ENCODE assay signal across 20 cellular contexts in the genomic region with DNA sequence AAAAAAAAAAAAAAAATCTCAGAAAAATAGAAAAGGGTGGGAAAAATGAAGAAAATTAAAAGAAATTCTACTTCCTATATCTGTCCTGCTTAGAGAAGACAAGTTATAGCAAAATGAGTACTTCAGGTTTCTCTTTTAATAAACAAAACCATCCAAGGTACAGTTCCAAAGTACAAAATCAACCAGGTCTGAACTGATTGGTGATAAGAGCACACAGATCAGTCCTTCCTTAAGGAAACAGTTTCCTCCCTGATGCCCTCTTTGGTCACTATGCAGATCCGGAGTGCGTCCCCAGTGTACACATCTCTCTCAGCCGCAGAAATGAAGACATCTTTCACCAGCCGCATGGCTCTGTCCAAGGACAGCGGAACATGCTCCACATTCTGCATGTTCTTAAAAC.
"Had no signal": no experiment of that assay in that cellular context is flagged by ENCODE, and none has a peak within 500 bp of the region (broad histone marks: within the 10 kb centered on the region; RNA-seq: fewer than 3 reads in every experiment).

No MANE protein-coding gene starts in this region.

- DNase-seq: activated CD4-positive, alpha-beta T cell treated with anti-CD3 and anti-CD28 coated beads for 4 hours; activated CD8-positive, alpha-beta memory T cell treated with anti-CD3 and anti-CD28 coated beads, Interleukin-2, amount 50 U/mL, for 4 hours; activated CD8-positive, alpha-beta T cell treated with anti-CD3 and anti-CD28 coated beads for 36 hours; brain microvascular endothelial cell; MG63; MV-4-11; NCI-H1105; NCI-H1436; NCI-H1694 treated with DMSO at 0.1 percent for 48 hours; NCI-H2029 treated with DMSO at 0.1 percent for 48 hours; NCI-H345; NCI-H510A; NCI-H526 treated with DMSO at 0.1 percent for 48 hours; PC-3; SHP77 had no signal

- H3K4me1 ChIP-seq: SJSA1 had no signal

- H3K27me3 ChIP-seq: brain microvascular endothelial cell, cardiac muscle cell, MG63, SJSA1 had no signal

- FAIRE-seq: RCC 7860 had no signal

- H3K27ac ChIP-seq: brain microvascular endothelial cell, cardiac muscle cell, SJSA1 had no signal

- H3K4me3 ChIP-seq: cardiac muscle cell, MG63, SJSA1 had no signal

- ATAC-seq: activated CD4-positive, CD25-positive, alpha-beta regulatory T cell treated with anti-CD3 and anti-CD28 coated beads, Interleukin-2, amount 50 U/mL, for 24 hours; activated CD8-positive, alpha-beta T cell treated with anti-CD3 and anti-CD28 coated beads for 36 hours; activated naive CD4-positive, alpha-beta T cell treated with anti-CD3 and anti-CD28 coated beads, Interleukin-2, amount 50 U/mL, for 72 hours; PC-3 had no signal

- H3K9me3 ChIP-seq: MG63, SJSA1 had no signal
